In the genomic region with DNA sequence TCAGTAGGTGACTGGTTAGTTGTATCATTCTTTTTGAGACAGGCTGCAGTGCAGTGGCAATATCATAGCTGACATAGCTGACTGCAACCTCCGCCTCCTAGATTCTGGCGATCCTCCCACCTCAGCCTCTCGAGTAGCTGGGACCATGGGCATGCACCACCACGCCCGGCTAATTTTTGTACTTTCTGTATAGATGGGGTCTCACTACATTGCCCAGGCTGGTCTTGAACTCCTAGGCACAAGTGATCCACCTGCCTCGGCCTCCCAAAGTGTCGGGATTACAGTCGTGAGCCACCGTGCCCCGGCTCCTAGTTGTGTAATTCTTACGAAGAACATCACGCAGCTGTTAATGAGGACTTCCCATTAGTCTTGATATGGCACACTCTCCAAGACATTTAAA, we compare ENCODE assay signal across 12 cellular contexts.
DNase-seq lines count a peak whose midpoint lies in the region; ATAC-seq lines count a peak whose summit lies in the region.
"Had no signal": no experiment of that assay in that cellular context is flagged by ENCODE, and none has a peak within 500 bp of the region (broad histone marks: within the 10 kb centered on the region; RNA-seq: fewer than 3 reads in every experiment).

No MANE protein-coding gene starts in this region.

- peaks cover 4% of the 10 kb centered on the region; the same call in 1 of the 2 replicates for H3K36me3 ChIP-seq in ACC112 (ENCODE audit: insufficient read depth, low read length)
- peaks cover 18% of the 10 kb centered on the region for H3K36me3 ChIP-seq in HUES48 (ENCODE audit: control insufficient read depth, insufficient read depth, low read length)
- H3K36me3 ChIP-seq: breast epithelium had no signal

- H3K4me1 Mint-ChIP-seq in activated CD8-positive, alpha-beta T cell treated with anti-CD3 and anti-CD28 coated beads, Interleukin-2, amount 10 ng/mL, durations not matched to agents 7 days and 5 days (ENCODE audit: low read depth) = peaks cover 25% of the 10 kb centered on the region

- H3K27me3 Mint-ChIP-seq in activated CD8-positive, alpha-beta T cell treated with anti-CD3 and anti-CD28 coated beads, Interleukin-2, amount 10 ng/mL, durations not matched to agents 7 days and 5 days (ENCODE audit: low read depth) = no peaks in the 10 kb centered on the region

- peaks cover 34% of the 10 kb centered on the region for H3K79me2 ChIP-seq in ACC112 (ENCODE audit: control insufficient read depth, insufficient read depth, low read length, unreplicated experiment)

- peaks cover 16% of the 10 kb centered on the region for H3K36me3 Mint-ChIP-seq in activated CD8-positive, alpha-beta T cell treated with anti-CD3 and anti-CD28 coated beads, Interleukin-2, amount 10 ng/mL, durations not matched to agents 7 days and 5 days (ENCODE audit: low read depth)

- peak overlapping the region; percentile 86 for H3K4me3 Mint-ChIP-seq in activated CD8-positive, alpha-beta T cell treated with anti-CD3 and anti-CD28 coated beads, Interleukin-2, amount 10 ng/mL, durations not matched to agents 7 days and 5 days

- no peak overlapping the region for H3K9ac ChIP-seq in HUES48 (ENCODE audit: low read depth, low read length)

- H3K27me3 ChIP-seq in ACC112 (ENCODE audit: insufficient read depth, low read length) (no peaks in the 10 kb centered on the region), HUES48 (ENCODE audit: control insufficient read depth, insufficient read depth, low read length) (no peaks in the 10 kb centered on the region)
- H3K27me3 ChIP-seq: breast epithelium, upper lobe of right lung had no signal

- CTCF ChIA-PET in activated CD8-positive, alpha-beta T cell treated with anti-CD3 and anti-CD28 coated beads, Interleukin-2, amount 10 ng/mL, durations not matched to agents 7 days and 5 days (lab: Charles Lee) = interaction anchor here (1.1 to 1.5 kb wide), 2 partner anchors 9 to 91 kb away, joined by 3 to 6 read pairs; no protein-coding TSS in a partner anchor

- H3K27ac Mint-ChIP-seq in activated CD8-positive, alpha-beta T cell treated with anti-CD3 and anti-CD28 coated beads, Interleukin-2, amount 10 ng/mL, durations not matched to agents 7 days and 5 days = no peak overlapping the region

- H3K4me3 ChIP-seq in ACC112 (ENCODE audit: low read depth, low read length) = peak overlapping the region; percentile 98; the same call in 1 of the 2 replicates
- H3K4me3 ChIP-seq in HUES48 (ENCODE audit: low read depth, low read length) = peak overlapping the region; percentile 100

- DNase-seq in activated CD8-positive, alpha-beta T cell treated with anti-CD3 and anti-CD28 coated beads, Interleukin-2, amount 10 ng/mL, durations not matched to agents 7 days and 5 days = no peak
- DNase-seq in mesenteric fat pad (ENCODE audit: low spot score) (peak; percentile 59), retina (no peak), AML-193 (lab: John Stamatoyannopoulos, UW) (no peak), DMS53 (lab: John Stamatoyannopoulos, UW) (no peak)
- DNase-seq: NCI-H2029 treated with DMSO at 0.1 percent for 48 hours, upper lobe of right lung had no signal

- H3K27ac ChIP-seq in ACC112 (ENCODE audit: low read depth, low read length) = no peak overlapping the region
- H3K27ac ChIP-seq in HUES48 (ENCODE audit: low read depth, low read length) = no peak overlapping the region

- H2AFZ ChIP-seq in ACC112 (ENCODE audit: low read length, unreplicated experiment) = no peak overlapping the region

- no peaks in the 10 kb centered on the region for H3K9me3 ChIP-seq in HUES48 (ENCODE audit: control insufficient read depth, insufficient read depth, low read length)
- H3K9me3 ChIP-seq: breast epithelium, upper lobe of right lung had no signal

- H3K4me1 ChIP-seq in ACC112 (ENCODE audit: control insufficient read depth, insufficient read depth, low read length, unreplicated experiment) = peaks cover 20% of the 10 kb centered on the region
- H3K4me1 ChIP-seq in HUES48 (ENCODE audit: control insufficient read depth, insufficient read depth, low read length) = peaks cover 7% of the 10 kb centered on the region; the same call in 1 of the 2 replicates
- H3K4me1 ChIP-seq: breast epithelium, parathyroid adenoma had no signal

- ATAC-seq in activated CD8-positive, alpha-beta T cell treated with anti-CD3 and anti-CD28 coated beads, Interleukin-2, amount 10 ng/mL, durations not matched to agents 7 days and 5 days = no peak
- no peak for ATAC-seq in GM19395 (IDR thresholded peaks at IDR 0.05; ENCODE audit: unreplicated experiment)

- no peaks in the 10 kb centered on the region for H3K9me3 Mint-ChIP-seq in activated CD8-positive, alpha-beta T cell treated with anti-CD3 and anti-CD28 coated beads, Interleukin-2, amount 10 ng/mL, durations not matched to agents 7 days and 5 days (ENCODE audit: insufficient read depth)

- POLR2A ChIA-PET in activated CD8-positive, alpha-beta T cell treated with anti-CD3 and anti-CD28 coated beads, Interleukin-2, amount 10 ng/mL, durations not matched to agents 7 days and 5 days (lab: Charles Lee) = interaction anchor here (0.6 to 2.1 kb wide), 2 partner anchors 231 to 234 kb away, joined by 3 to 5 read pairs; no protein-coding TSS in a partner anchor
